ENCODE assay signal across 9 cellular contexts in genomic region chr15:39756806-39757522, GRCh38. TPM values are rescaled to one million over a fixed set of nuclear protein-coding genes. Genes with fewer than 3 reads are reported as not detected.
A peak's percentile ranks its signal among the peaks of the same experiment; 100 is the strongest.
DNase-seq lines count a peak whose midpoint lies in the region; ATAC-seq and TF ChIP-seq lines count a peak whose summit lies in the region.
"Had no signal": no experiment of that assay in that cellular context is flagged by ENCODE, and none has a peak within 500 bp of the region (broad histone marks: within the 10 kb centered on the region; RNA-seq: fewer than 3 reads in every experiment).

No MANE protein-coding gene starts in this region.

- H3K36me3 Mint-ChIP-seq in activated naive CD4-positive, alpha-beta T cell treated with anti-CD3 and anti-CD28 coated beads for 36 hours (ENCODE audit: low read depth), result no peaks in the 10 kb centered on the region
- no peaks in the 10 kb centered on the region for H3K36me3 Mint-ChIP-seq in activated naive CD4-positive, alpha-beta T cell treated with anti-CD3 and anti-CD28 coated beads, Interleukin-2, amount 50 U/mL, for 72 hours

- H3K27me3 Mint-ChIP-seq in activated naive CD4-positive, alpha-beta T cell treated with anti-CD3 and anti-CD28 coated beads for 36 hours (ENCODE audit: low read depth), result peaks cover 7% of the 10 kb centered on the region
- H3K27me3 Mint-ChIP-seq: central memory CD8-positive, alpha-beta T cell had no signal

- intact Hi-C loops in activated naive CD4-positive, alpha-beta T cell treated with anti-CD3 and anti-CD28 coated beads for 36 hours (cut with micrococcal nuclease), result loop anchor here (1.0 to 10.0 kb wide), 6 partner anchors 71 to 1050 kb away; no protein-coding TSS in a partner anchor

- TF ChIP-seq CTCF in fibroblast of the aortic adventitia (IDR thresholded peaks at IDR 0.05; ENCODE audit: insufficient read depth, low read length) (peak; percentile 76), retinal pigment epithelial cell (conservative IDR thresholded peaks at IDR 0.05; ENCODE audit: low read depth, low read length) (peak; percentile 73)

- H3K4me3 ChIP-seq in fibroblast of the aortic adventitia (ENCODE audit: low read depth, low read length), result no peak overlapping the region
- no peak overlapping the region for H3K4me3 ChIP-seq in retinal pigment epithelial cell (ENCODE audit: low read length)

- DNase-seq in activated naive CD4-positive, alpha-beta T cell treated with anti-CD3 and anti-CD28 coated beads for 36 hours, result peak; percentile 24
- no peak for DNase-seq in activated naive CD4-positive, alpha-beta T cell treated with anti-CD3 and anti-CD28 coated beads, Interleukin-2, amount 50 U/mL, for 72 hours (ENCODE audit: low spot score in 2 of 2)
- DNase-seq in NCI-H1048 (lab: John Stamatoyannopoulos, UW), result peak; percentile 29
- peak; percentile 49 for DNase-seq in SKM-1 treated with dmso at 0.1 percent for 144 hours (lab: John Stamatoyannopoulos, UW; ENCODE audit: unreplicated experiment)
- DNase-seq in fibroblast of the aortic adventitia (ENCODE audit: low read depth), result peak; percentile 89
- DNase-seq in retinal pigment epithelial cell (ENCODE audit: low read depth), result peak; percentile 57
- DNase-seq in activated naive CD4-positive, alpha-beta T cell (lab: John Stamatoyannopoulos, UW), result no peak

- CTCF ChIA-PET in activated naive CD4-positive, alpha-beta T cell treated with anti-CD3 and anti-CD28 coated beads for 36 hours (lab: Charles Lee), result interaction anchor here (0.6 to 4.9 kb wide), 40 partner anchors 9 to 1065 kb away, joined by 3 to 95 read pairs (median 5); partner anchors contain the start of genes FSIP1 and THBS1

- H3K9me3 Mint-ChIP-seq in activated naive CD4-positive, alpha-beta T cell treated with anti-CD3 and anti-CD28 coated beads for 36 hours, result no peaks in the 10 kb centered on the region
- no peaks in the 10 kb centered on the region for H3K9me3 Mint-ChIP-seq in activated naive CD4-positive, alpha-beta T cell treated with anti-CD3 and anti-CD28 coated beads, Interleukin-2, amount 50 U/mL, for 72 hours
- H3K9me3 Mint-ChIP-seq: central memory CD8-positive, alpha-beta T cell had no signal

- no peak overlapping the region for H3K27ac Mint-ChIP-seq in activated naive CD4-positive, alpha-beta T cell treated with anti-CD3 and anti-CD28 coated beads for 36 hours
- H3K27ac Mint-ChIP-seq in activated naive CD4-positive, alpha-beta T cell treated with anti-CD3 and anti-CD28 coated beads, Interleukin-2, amount 50 U/mL, for 72 hours, result no peak overlapping the region

- ATAC-seq in activated naive CD4-positive, alpha-beta T cell treated with anti-CD3 and anti-CD28 coated beads, Interleukin-2, amount 50 U/mL, for 72 hours, result no peak
- ATAC-seq in activated CD4-positive, CD25-positive, alpha-beta regulatory T cell treated with anti-CD3 and anti-CD28 coated beads, Interleukin-2, amount 50 U/mL, for 24 hours, result no peak

- H3K4me1 Mint-ChIP-seq in activated naive CD4-positive, alpha-beta T cell treated with anti-CD3 and anti-CD28 coated beads for 36 hours (ENCODE audit: low read depth), result no peaks in the 10 kb centered on the region
- H3K4me1 Mint-ChIP-seq: central memory CD8-positive, alpha-beta T cell had no signal

- H3K4me3 Mint-ChIP-seq in activated naive CD4-positive, alpha-beta T cell treated with anti-CD3 and anti-CD28 coated beads for 36 hours, result no peak overlapping the region
- H3K4me3 Mint-ChIP-seq: central memory CD8-positive, alpha-beta T cell had no signal

RNA-seq across cellular contexts. Expression of gene FSIP1, which starts 25.7 kb away (rescaled TPM):
- total RNA-seq in activated naive CD4-positive, alpha-beta T cell treated with anti-CD3 and anti-CD28 coated beads for 36 hours, result under 1 TPM; 0.21 to 0.27 TPM
- total RNA-seq in activated naive CD4-positive, alpha-beta T cell treated with anti-CD3 and anti-CD28 coated beads, Interleukin-2, amount 50 U/mL, for 72 hours, result 1 to 10 TPM in 1 of 2 donors, under 1 TPM in 1; 0.18 to 1.1 TPM
- total RNA-seq in fibroblast of the aortic adventitia (ENCODE audit: low replicate concordance), result 1.4 and 4.2 TPM in 2 replicates

Comparison
In these comparisons a context has a peak if more than half of its experiments do, and no peak if none do; other contexts are left out.
1. DNase-seq: peak in activated naive CD4-positive, alpha-beta T cell treated with anti-CD3 and anti-CD28 coated beads for 36 hours (single experiment), NCI-H1048 (single experiment), SKM-1 treated with dmso at 0.1 percent for 144 hours (single experiment), fibroblast of the aortic adventitia (single experiment) and retinal pigment epithelial cell (single experiment); none in activated naive CD4-positive, alpha-beta T cell treated with anti-CD3 and anti-CD28 coated beads, Interleukin-2, amount 50 U/mL, for 72 hours (0 of 2) and activated naive CD4-positive, alpha-beta T cell (0 of 4).